ENCODE assay signal across 3 cellular contexts in the genomic region with DNA sequence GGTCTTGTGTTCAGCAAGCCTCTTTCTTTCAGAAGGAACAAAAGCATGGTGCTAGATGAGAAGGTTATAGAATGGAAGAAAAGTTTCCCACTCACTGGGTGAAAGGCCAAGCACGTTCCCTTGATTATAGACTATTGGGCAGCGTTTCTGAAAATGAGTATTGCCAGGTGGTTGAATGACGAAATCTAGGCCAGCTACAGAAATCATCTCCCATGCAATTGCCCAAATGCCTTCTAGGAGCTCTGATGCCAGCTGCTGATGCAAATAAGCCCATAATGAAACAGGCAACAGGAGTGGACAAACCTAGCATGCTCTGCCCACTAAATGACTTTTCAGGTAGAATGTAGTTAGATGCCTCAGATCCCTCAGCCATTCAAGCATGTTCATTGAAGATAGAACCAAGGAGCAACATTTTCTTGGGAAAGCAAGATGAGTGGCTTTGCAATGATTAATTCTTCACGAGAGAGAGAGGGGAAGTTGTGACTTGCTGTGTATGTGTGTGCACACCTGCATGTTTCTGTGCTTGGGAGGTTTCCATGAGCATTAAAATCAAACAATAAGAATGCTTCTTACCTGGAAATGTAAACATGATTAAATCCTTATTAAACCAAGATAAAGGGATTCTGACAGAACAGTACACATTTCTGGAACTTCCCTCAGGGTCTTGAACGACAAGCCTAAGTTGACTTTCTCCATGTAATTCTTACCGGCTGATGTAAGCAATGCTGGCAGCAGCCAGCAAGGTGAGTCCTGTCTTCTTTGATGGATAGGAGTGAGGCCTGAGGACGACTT.
TF ChIP-seq lines count a peak whose summit lies in the region.

No MANE protein-coding gene starts in this region.

TF ChIP-seq in GM23338, 12 proteins besides CTCF, POLR2A, EP300 and RAD21:
- no peak for TF ChIP-seq ZNF331 (CRISPR knock-in tag; IDR thresholded peaks at IDR 0.05; ENCODE audit: low read depth)
- no peak for TF ChIP-seq NANOG (IDR thresholded peaks at IDR 0.05; ENCODE audit: borderline replicate concordance)
- no peak for TF ChIP-seq STAT1 (IDR thresholded peaks at IDR 0.05; ENCODE audit: unreplicated experiment)
- TF ChIP-seq EZH2 (IDR thresholded peaks at IDR 0.05; ENCODE audit: low read depth, unreplicated experiment): no peak
- TF ChIP-seq ZNF114 (CRISPR knock-in tag; IDR thresholded peaks at IDR 0.05): no peak
- TF ChIP-seq, protein P1, sequence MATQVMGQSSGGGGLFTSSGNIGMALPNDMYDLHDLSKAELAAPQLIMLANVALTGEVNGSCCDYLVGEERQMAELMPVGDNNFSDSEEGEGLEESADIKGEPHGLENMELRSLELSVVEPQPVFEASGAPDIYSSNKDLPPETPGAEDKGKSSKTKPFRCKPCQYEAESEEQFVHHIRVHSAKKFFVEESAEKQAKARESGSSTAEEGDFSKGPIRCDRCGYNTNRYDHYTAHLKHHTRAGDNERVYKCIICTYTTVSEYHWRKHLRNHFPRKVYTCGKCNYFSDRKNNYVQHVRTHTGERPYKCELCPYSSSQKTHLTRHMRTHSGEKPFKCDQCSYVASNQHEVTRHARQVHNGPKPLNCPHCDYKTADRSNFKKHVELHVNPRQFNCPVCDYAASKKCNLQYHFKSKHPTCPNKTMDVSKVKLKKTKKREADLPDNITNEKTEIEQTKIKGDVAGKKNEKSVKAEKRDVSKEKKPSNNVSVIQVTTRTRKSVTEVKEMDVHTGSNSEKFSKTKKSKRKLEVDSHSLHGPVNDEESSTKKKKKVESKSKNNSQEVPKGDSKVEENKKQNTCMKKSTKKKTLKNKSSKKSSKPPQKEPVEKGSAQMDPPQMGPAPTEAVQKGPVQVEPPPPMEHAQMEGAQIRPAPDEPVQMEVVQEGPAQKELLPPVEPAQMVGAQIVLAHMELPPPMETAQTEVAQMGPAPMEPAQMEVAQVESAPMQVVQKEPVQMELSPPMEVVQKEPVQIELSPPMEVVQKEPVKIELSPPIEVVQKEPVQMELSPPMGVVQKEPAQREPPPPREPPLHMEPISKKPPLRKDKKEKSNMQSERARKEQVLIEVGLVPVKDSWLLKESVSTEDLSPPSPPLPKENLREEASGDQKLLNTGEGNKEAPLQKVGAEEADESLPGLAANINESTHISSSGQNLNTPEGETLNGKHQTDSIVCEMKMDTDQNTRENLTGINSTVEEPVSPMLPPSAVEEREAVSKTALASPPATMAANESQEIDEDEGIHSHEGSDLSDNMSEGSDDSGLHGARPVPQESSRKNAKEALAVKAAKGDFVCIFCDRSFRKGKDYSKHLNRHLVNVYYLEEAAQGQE (IDR thresholded peaks at IDR 0.05; ENCODE audit: unreplicated experiment): no peak
- no peak for TF ChIP-seq EZH2phosphoT487 (IDR thresholded peaks at IDR 0.05; ENCODE audit: unreplicated experiment)
- TF ChIP-seq JUNB (IDR thresholded peaks at IDR 0.05; ENCODE audit: unreplicated experiment): no peak

TF ChIP-seq in GM12878, 131 proteins besides CTCF, POLR2A, EP300 and RAD21:
- TF ChIP-seq, protein P2, sequence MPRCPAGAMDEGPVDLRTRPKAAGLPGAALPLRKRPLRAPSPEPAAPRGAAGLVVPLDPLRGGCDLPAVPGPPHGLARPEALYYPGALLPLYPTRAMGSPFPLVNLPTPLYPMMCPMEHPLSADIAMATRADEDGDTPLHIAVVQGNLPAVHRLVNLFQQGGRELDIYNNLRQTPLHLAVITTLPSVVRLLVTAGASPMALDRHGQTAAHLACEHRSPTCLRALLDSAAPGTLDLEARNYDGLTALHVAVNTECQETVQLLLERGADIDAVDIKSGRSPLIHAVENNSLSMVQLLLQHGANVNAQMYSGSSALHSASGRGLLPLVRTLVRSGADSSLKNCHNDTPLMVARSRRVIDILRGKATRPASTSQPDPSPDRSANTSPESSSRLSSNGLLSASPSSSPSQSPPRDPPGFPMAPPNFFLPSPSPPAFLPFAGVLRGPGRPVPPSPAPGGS (IDR thresholded peaks at IDR 0.05; ENCODE audit: borderline replicate concordance, insufficient read depth, low read depth, low read length, poor library complexity, severe bottlenecking): no peak
- no peak for TF ChIP-seq TCF7 (IDR thresholded peaks at IDR 0.05; ENCODE audit: borderline replicate concordance)
- 0 out of 2 replicates have a peak, but pooled peaks have one; percentile 38 for TF ChIP-seq TCF3 (IDR thresholded peaks at IDR 0.05; ENCODE audit: borderline replicate concordance, insufficient read depth, low read depth, low read length)
- 0 out of 2 replicates have a peak, but pooled peaks have one; percentile 13 for TF ChIP-seq EED (IDR thresholded peaks at IDR 0.05; ENCODE audit: low read depth)
- TF ChIP-seq ZNF384 (IDR thresholded peaks at IDR 0.05; ENCODE audit: borderline replicate concordance, low read depth, low read length): no peak
- no peak for TF ChIP-seq RBBP5 (conservative IDR thresholded peaks at IDR 0.05)
- no peak for TF ChIP-seq SREBF2 (IDR thresholded peaks at IDR 0.05; ENCODE audit: low read length)
- TF ChIP-seq BHLHE40 (IDR thresholded peaks at IDR 0.05; ENCODE audit: borderline replicate concordance in 1 of 2, low read depth in 2 of 2, low read length in 1 of 2): 0 out of 4 replicates have a peak, but pooled peaks of 1 of the 2 experiments have one; percentile 10
- no peak for TF ChIP-seq SP1 (IDR thresholded peaks at IDR 0.05; ENCODE audit: low read depth, low read length)
TF ChIP-seq in GM12878: peak in this region for 3.

TF ChIP-seq in SK-N-SH treated with all-trans-retinoic acid at 6 μM for 48 hours, 23 proteins besides CTCF, POLR2A, EP300 and RAD21:
- TF ChIP-seq PPARA (CRISPR knock-in tag; IDR thresholded peaks at IDR 0.05; ENCODE audit: borderline replicate concordance): no peak
- TF ChIP-seq ZC3H10 (CRISPR knock-in tag; IDR thresholded peaks at IDR 0.05): no peak
- TF ChIP-seq GLIS3 (CRISPR knock-in tag; IDR thresholded peaks at IDR 0.05): no peak
- TF ChIP-seq, protein P3, sequence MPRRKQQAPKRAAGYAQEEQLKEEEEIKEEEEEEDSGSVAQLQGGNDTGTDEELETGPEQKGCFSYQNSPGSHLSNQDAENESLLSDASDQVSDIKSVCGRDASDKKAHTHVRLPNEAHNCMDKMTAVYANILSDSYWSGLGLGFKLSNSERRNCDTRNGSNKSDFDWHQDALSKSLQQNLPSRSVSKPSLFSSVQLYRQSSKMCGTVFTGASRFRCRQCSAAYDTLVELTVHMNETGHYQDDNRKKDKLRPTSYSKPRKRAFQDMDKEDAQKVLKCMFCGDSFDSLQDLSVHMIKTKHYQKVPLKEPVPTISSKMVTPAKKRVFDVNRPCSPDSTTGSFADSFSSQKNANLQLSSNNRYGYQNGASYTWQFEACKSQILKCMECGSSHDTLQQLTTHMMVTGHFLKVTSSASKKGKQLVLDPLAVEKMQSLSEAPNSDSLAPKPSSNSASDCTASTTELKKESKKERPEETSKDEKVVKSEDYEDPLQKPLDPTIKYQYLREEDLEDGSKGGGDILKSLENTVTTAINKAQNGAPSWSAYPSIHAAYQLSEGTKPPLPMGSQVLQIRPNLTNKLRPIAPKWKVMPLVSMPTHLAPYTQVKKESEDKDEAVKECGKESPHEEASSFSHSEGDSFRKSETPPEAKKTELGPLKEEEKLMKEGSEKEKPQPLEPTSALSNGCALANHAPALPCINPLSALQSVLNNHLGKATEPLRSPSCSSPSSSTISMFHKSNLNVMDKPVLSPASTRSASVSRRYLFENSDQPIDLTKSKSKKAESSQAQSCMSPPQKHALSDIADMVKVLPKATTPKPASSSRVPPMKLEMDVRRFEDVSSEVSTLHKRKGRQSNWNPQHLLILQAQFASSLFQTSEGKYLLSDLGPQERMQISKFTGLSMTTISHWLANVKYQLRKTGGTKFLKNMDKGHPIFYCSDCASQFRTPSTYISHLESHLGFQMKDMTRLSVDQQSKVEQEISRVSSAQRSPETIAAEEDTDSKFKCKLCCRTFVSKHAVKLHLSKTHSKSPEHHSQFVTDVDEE (CRISPR knock-in tag; IDR thresholded peaks at IDR 0.05): no peak
- no peak for TF ChIP-seq ARNTL (CRISPR knock-in tag; IDR thresholded peaks at IDR 0.05; ENCODE audit: borderline replicate concordance, low read depth)
- TF ChIP-seq OSR1 (CRISPR knock-in tag; IDR thresholded peaks at IDR 0.05): no peak
- TF ChIP-seq RARB (CRISPR knock-in tag; IDR thresholded peaks at IDR 0.05): no peak
- TF ChIP-seq ZNF565 (CRISPR knock-in tag; conservative IDR thresholded peaks at IDR 0.05; ENCODE audit: low read depth): no peak
- TF ChIP-seq BACH2 (CRISPR knock-in tag; IDR thresholded peaks at IDR 0.05; ENCODE audit: borderline replicate concordance): no peak
- TF ChIP-seq, protein P4, sequence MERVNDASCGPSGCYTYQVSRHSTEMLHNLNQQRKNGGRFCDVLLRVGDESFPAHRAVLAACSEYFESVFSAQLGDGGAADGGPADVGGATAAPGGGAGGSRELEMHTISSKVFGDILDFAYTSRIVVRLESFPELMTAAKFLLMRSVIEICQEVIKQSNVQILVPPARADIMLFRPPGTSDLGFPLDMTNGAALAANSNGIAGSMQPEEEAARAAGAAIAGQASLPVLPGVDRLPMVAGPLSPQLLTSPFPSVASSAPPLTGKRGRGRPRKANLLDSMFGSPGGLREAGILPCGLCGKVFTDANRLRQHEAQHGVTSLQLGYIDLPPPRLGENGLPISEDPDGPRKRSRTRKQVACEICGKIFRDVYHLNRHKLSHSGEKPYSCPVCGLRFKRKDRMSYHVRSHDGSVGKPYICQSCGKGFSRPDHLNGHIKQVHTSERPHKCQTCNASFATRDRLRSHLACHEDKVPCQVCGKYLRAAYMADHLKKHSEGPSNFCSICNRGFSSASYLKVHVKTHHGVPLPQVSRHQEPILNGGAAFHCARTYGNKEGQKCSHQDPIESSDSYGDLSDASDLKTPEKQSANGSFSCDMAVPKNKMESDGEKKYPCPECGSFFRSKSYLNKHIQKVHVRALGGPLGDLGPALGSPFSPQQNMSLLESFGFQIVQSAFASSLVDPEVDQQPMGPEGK (CRISPR knock-in tag; IDR thresholded peaks at IDR 0.05; ENCODE audit: borderline replicate concordance): no peak
- TF ChIP-seq ESRRG (CRISPR knock-in tag; IDR thresholded peaks at IDR 0.05): no peak
